ENCODE assay signal across 1 cellular context in the genomic region with DNA sequence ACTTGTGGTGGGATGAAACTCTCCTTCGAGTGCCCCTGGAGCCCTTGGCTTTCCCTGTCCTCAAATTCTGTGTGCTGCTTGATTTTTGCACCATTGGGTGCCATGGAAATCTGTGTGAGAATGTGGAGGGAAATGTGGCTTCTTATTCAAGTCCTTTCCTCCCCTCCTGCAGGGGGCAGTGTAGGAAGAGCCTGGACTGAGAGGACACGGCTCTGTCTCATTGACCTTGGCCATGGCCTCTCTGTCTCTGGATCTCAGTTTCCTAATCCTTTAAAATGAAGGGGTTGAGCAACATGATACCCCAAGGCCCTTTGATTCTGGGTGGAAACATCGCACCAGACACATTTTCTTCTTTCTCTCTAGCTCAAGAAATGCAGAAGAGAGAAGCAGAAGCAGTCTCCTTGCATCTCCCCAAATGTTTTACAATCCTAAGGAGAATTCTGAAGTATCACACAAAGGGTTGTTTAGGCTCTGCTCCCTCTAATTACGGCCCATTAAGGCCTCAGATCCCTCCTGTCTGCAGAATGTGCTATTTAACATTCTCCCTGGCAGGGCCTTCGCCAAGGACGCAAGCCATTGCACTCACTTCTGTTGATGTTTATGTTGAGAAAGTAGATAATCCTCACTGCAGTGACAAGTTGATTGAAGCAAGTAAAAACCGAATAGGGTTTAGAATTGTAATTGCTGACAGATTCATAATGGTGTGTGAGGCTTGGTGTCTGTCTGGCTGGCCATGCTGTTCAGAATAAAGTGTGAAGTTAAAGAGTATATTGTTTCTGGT.
TF ChIP-seq lines count a peak whose summit lies in the region.

No MANE protein-coding gene starts in this region.

TF ChIP-seq in GM23338, 12 proteins besides CTCF, POLR2A, EP300 and RAD21 (continued from another document):
- TF ChIP-seq, protein P1, sequence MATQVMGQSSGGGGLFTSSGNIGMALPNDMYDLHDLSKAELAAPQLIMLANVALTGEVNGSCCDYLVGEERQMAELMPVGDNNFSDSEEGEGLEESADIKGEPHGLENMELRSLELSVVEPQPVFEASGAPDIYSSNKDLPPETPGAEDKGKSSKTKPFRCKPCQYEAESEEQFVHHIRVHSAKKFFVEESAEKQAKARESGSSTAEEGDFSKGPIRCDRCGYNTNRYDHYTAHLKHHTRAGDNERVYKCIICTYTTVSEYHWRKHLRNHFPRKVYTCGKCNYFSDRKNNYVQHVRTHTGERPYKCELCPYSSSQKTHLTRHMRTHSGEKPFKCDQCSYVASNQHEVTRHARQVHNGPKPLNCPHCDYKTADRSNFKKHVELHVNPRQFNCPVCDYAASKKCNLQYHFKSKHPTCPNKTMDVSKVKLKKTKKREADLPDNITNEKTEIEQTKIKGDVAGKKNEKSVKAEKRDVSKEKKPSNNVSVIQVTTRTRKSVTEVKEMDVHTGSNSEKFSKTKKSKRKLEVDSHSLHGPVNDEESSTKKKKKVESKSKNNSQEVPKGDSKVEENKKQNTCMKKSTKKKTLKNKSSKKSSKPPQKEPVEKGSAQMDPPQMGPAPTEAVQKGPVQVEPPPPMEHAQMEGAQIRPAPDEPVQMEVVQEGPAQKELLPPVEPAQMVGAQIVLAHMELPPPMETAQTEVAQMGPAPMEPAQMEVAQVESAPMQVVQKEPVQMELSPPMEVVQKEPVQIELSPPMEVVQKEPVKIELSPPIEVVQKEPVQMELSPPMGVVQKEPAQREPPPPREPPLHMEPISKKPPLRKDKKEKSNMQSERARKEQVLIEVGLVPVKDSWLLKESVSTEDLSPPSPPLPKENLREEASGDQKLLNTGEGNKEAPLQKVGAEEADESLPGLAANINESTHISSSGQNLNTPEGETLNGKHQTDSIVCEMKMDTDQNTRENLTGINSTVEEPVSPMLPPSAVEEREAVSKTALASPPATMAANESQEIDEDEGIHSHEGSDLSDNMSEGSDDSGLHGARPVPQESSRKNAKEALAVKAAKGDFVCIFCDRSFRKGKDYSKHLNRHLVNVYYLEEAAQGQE (IDR thresholded peaks at IDR 0.05; ENCODE audit: unreplicated experiment) = no peak
- TF ChIP-seq JUNB (IDR thresholded peaks at IDR 0.05; ENCODE audit: unreplicated experiment) (no peak), ZNF114 (CRISPR knock-in tag; IDR thresholded peaks at IDR 0.05) (no peak), ETS1 (IDR thresholded peaks at IDR 0.05) (no peak), EZH2 (IDR thresholded peaks at IDR 0.05; ENCODE audit: low read depth, unreplicated experiment) (no peak), NANOG (IDR thresholded peaks at IDR 0.05; ENCODE audit: borderline replicate concordance) (no peak)
